ENCODE assay signal across 1 cellular context in genomic region chr3:57791245-57791644, GRCh38.
TF ChIP-seq lines count a peak whose summit lies in the region.

No MANE protein-coding gene starts in this region.

TF ChIP-seq in K562, 482 proteins besides CTCF, POLR2A, EP300 and RAD21 (continued from another document and continues in another):
- TF ChIP-seq RREB1 (CRISPR knock-in tag; IDR thresholded peaks at IDR 0.05) (no peak), C11orf30 (IDR thresholded peaks at IDR 0.05; ENCODE audit: low read depth) (peak; percentile 84), MECOM (CRISPR knock-in tag; IDR thresholded peaks at IDR 0.05) (no peak), NFRKB (IDR thresholded peaks at IDR 0.05; ENCODE audit: low read depth) (peak; percentile 37; the same call in 1 of the 2 replicates), HNRNPUL1 (IDR thresholded peaks at IDR 0.05; ENCODE audit: low read length) (no peak), CBX2 (IDR thresholded peaks at IDR 0.05; ENCODE audit: insufficient read depth, low read length, poor library complexity, severe bottlenecking) (no peak), MYBL2 (IDR thresholded peaks at IDR 0.05; ENCODE audit: low read depth) (no peak), MYBL2 (CRISPR knock-in tag; IDR thresholded peaks at IDR 0.05; ENCODE audit: borderline replicate concordance) (no peak), IRF1 (CRISPR knock-in tag; IDR thresholded peaks at IDR 0.05; ENCODE audit: borderline replicate concordance) (no peak), ZNF263 (CRISPR knock-in tag; IDR thresholded peaks at IDR 0.05; ENCODE audit: borderline replicate concordance) (no peak), ZNF316 (IDR thresholded peaks at IDR 0.05) (peak; percentile 85), MTA3 (IDR thresholded peaks at IDR 0.05; ENCODE audit: borderline replicate concordance) (no peak), ZNF146 (CRISPR knock-in tag; IDR thresholded peaks at IDR 0.05; ENCODE audit: unreplicated experiment) (no peak), CHCHD3 (CRISPR knock-in tag; IDR thresholded peaks at IDR 0.05) (no peak), TEAD1 (CRISPR knock-in tag; IDR thresholded peaks at IDR 0.05) (no peak), ZSCAN32 (CRISPR knock-in tag; IDR thresholded peaks at IDR 0.05) (no peak), ARID2 (IDR thresholded peaks at IDR 0.05) (no peak), ATF3 (IDR thresholded peaks at IDR 0.05) (no peak), ATF3 (CRISPR knock-in tag; conservative IDR thresholded peaks at IDR 0.05) (no peak), ZFX (CRISPR knock-in tag; IDR thresholded peaks at IDR 0.05) (no peak), IRF9 (tag; IDR thresholded peaks at IDR 0.05) (0 out of 2 replicates have a peak, but pooled peaks have one; percentile 33), UBTF (IDR thresholded peaks at IDR 0.05; ENCODE audit: borderline replicate concordance in 1 of 2, low read depth in 2 of 2, low read length in 2 of 2) (no peak), SRSF3 (IDR thresholded peaks at IDR 0.05; ENCODE audit: insufficient read depth, low read length) (no peak), CHD1 (IDR thresholded peaks at IDR 0.05; ENCODE audit: low read length) (no peak), CBFB (CRISPR knock-in tag; IDR thresholded peaks at IDR 0.05) (no peak), CSDE1 (IDR thresholded peaks at IDR 0.05) (no peak), HOXB6 (CRISPR knock-in tag; IDR thresholded peaks at IDR 0.05; ENCODE audit: borderline replicate concordance) (no peak), HDGF (IDR thresholded peaks at IDR 0.05) (no peak), BCOR (IDR thresholded peaks at IDR 0.05) (no peak), LARP7 (IDR thresholded peaks at IDR 0.05) (no peak), ZNF584 (CRISPR knock-in tag; IDR thresholded peaks at IDR 0.05; ENCODE audit: low read depth) (no peak), ZNF695 (CRISPR knock-in tag; IDR thresholded peaks at IDR 0.05) (no peak), NR0B1 (IDR thresholded peaks at IDR 0.05; ENCODE audit: partially characterized antibody) (no peak), ZNF592 (IDR thresholded peaks at IDR 0.05) (peak; percentile 75; the same call in 1 of the 2 replicates), PYGO2 (tag; IDR thresholded peaks at IDR 0.05) (no peak), RBM17 (IDR thresholded peaks at IDR 0.05; ENCODE audit: borderline replicate concordance, low read depth, low read length) (no peak), HOMEZ (CRISPR knock-in tag; IDR thresholded peaks at IDR 0.05) (no peak), FOXA1 (IDR thresholded peaks at IDR 0.05; ENCODE audit: borderline replicate concordance) (no peak), FOXA3 (CRISPR knock-in tag; conservative IDR thresholded peaks at IDR 0.05 in 1 of 2, IDR thresholded peaks at IDR 0.05 in 1 of 2) (no peak; a peak in 1 of 4 replicates), NRF1 (conservative IDR thresholded peaks at IDR 0.05 in 1 of 2, IDR thresholded peaks at IDR 0.05 in 1 of 2) (no peak), SREBF1 (IDR thresholded peaks at IDR 0.05; ENCODE audit: borderline replicate concordance, low read depth, low read length) (no peak), NCOA6 (IDR thresholded peaks at IDR 0.05) (no peak), ZNF445 (CRISPR knock-in tag; IDR thresholded peaks at IDR 0.05; ENCODE audit: low read depth) (no peak), COPS2 (conservative IDR thresholded peaks at IDR 0.05) (no peak), HSF4 (CRISPR knock-in tag; IDR thresholded peaks at IDR 0.05; ENCODE audit: borderline replicate concordance) (no peak), SAFB (IDR thresholded peaks at IDR 0.05; ENCODE audit: borderline replicate concordance, low read depth, low read length) (no peak), ZFPM2 (CRISPR knock-in tag; IDR thresholded peaks at IDR 0.05) (no peak), TAF9B (IDR thresholded peaks at IDR 0.05; ENCODE audit: partially characterized antibody) (no peak), ELF4 (CRISPR knock-in tag; IDR thresholded peaks at IDR 0.05) (no peak), EP400 (IDR thresholded peaks at IDR 0.05) (no peak), ZZZ3 (IDR thresholded peaks at IDR 0.05) (no peak), BCL6 (CRISPR knock-in tag; IDR thresholded peaks at IDR 0.05) (no peak), TAF15 (IDR thresholded peaks at IDR 0.05; ENCODE audit: low read depth, low read length) (no peak)
- TF ChIP-seq, protein P1, sequence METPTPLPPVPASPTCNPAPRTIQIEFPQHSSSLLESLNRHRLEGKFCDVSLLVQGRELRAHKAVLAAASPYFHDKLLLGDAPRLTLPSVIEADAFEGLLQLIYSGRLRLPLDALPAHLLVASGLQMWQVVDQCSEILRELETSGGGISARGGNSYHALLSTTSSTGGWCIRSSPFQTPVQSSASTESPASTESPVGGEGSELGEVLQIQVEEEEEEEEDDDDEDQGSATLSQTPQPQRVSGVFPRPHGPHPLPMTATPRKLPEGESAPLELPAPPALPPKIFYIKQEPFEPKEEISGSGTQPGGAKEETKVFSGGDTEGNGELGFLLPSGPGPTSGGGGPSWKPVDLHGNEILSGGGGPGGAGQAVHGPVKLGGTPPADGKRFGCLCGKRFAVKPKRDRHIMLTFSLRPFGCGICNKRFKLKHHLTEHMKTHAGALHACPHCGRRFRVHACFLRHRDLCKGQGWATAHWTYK (CRISPR knock-in tag; IDR thresholded peaks at IDR 0.05), result no peak
